In the genomic region with DNA sequence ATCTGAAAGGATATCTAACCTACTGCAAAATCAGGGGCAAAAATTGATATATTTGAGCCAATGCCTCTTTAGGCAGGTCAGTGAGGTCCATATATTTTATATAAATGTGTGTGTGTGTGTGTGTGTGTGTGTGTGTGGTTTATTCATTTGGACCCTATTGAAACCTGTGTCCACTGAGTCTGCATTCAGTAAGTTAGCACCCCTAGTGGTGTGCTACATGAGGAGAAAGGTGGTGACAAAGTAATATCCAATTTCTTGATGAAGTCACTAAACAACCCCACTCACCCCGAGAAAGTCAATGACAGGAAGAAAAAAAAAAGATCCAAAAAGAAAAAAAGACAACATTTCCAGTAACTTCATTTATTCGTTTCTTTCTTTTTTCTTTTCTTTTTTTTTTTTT, we compare ENCODE assay signal across 1 cellular context.
TF ChIP-seq lines count a peak whose summit lies in the region.

No MANE protein-coding gene starts in this region.

TF ChIP-seq in Ishikawa, 13 proteins besides CTCF, POLR2A, EP300 and RAD21 (continued from another document):
- no peak for TF ChIP-seq REST (IDR thresholded peaks at IDR 0.05; ENCODE audit: low read depth)
- TF ChIP-seq, protein P1, sequence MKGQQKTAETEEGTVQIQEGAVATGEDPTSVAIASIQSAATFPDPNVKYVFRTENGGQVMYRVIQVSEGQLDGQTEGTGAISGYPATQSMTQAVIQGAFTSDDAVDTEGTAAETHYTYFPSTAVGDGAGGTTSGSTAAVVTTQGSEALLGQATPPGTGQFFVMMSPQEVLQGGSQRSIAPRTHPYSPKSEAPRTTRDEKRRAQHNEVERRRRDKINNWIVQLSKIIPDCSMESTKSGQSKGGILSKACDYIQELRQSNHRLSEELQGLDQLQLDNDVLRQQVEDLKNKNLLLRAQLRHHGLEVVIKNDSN (IDR thresholded peaks at IDR 0.05) = no peak
